ENCODE assay signal across 11 cellular contexts in genomic region chr3:18070944-18071343, GRCh38.
"Had no signal": no experiment of that assay in that cellular context is flagged by ENCODE, and none has a peak within 500 bp of the region (broad histone marks: within the 10 kb centered on the region; RNA-seq: fewer than 3 reads in every experiment).

No MANE protein-coding gene starts in this region.

- H3K27ac Mint-ChIP-seq: GM23338, H9, HFFc6 had no signal

- H2AFZ ChIP-seq: GM23248, GM23338 had no signal

- ATAC-seq: GM23338, HCT116 had no signal

- FAIRE-seq: H1, H54 had no signal

- H3K36me3 ChIP-seq: HAP-1 had no signal

- H3K9me3 Mint-ChIP-seq: GM23338, H9, HFFc6 had no signal

- H3K9ac ChIP-seq: GM23248 had no signal

- H3K4me3 ChIP-seq: GM23248, GM23338, HAP-1 had no signal

- H3K27ac ChIP-seq: GM23248 had no signal

- H3K4me2 ChIP-seq: GM23338 had no signal

- H3K4me3 Mint-ChIP-seq: GM23338, H9, HFFc6 had no signal

- DNase-seq: GM23248, GOT3, H7, H9, HCEC 1CT, HFFc6 had no signal
